ENCODE assay signal across 14 cellular contexts in genomic region chr1:32757213-32757895, GRCh38. TPM values are rescaled to one million over a fixed set of nuclear protein-coding genes. Genes with fewer than 3 reads are reported as not detected.
DNase-seq lines count a peak whose midpoint lies in the region; ATAC-seq and TF ChIP-seq lines count a peak whose summit lies in the region.
"Had no signal": no experiment of that assay in that cellular context is flagged by ENCODE, and none has a peak within 500 bp of the region (broad histone marks: within the 10 kb centered on the region; RNA-seq: fewer than 3 reads in every experiment).

No MANE protein-coding gene starts in this region.

- no peaks in the 10 kb centered on the region for H3K36me3 Mint-ChIP-seq in CD8-positive, alpha-beta memory T cell
- no peaks in the 10 kb centered on the region for H3K36me3 Mint-ChIP-seq in activated T-helper 17 cell treated with anti-CD3 and anti-CD28 coated beads, Interleukin-2, amount 50 U/mL, for 72 hours (ENCODE audit: low read depth)
- no peaks in the 10 kb centered on the region for H3K36me3 Mint-ChIP-seq in activated T-helper 1 cell treated with anti-CD3 and anti-CD28 coated beads, Interleukin-12 subunit alpha, Interleukin-12 subunit beta, Interleukin-2, Interleukin-4 antibody, amounts not matched to agents 30 ng/mL and 10 ng/mL and 1 ng/mL, durations not matched to agents 14 hours and 24 hours and 36 hours (ENCODE audit: low read depth)

- no peak overlapping the region for H3K4me3 Mint-ChIP-seq in CD8-positive, alpha-beta memory T cell
- no peak overlapping the region for H3K4me3 Mint-ChIP-seq in activated T-helper 17 cell treated with anti-CD3 and anti-CD28 coated beads, Interleukin-2, amount 50 U/mL, for 72 hours
- no peak overlapping the region for H3K4me3 Mint-ChIP-seq in activated T-helper 1 cell treated with anti-CD3 and anti-CD28 coated beads, Interleukin-12 subunit alpha, Interleukin-12 subunit beta, Interleukin-2, Interleukin-4 antibody, amounts not matched to agents 30 ng/mL and 10 ng/mL and 1 ng/mL, durations not matched to agents 14 hours and 24 hours and 36 hours

- no peak overlapping the region for H3K9ac ChIP-seq in parathyroid adenoma

- peaks cover 36% of the 10 kb centered on the region for H3K4me1 ChIP-seq in CD8-positive, alpha-beta memory T cell (ENCODE audit: insufficient read depth, low read length)
- H3K4me1 ChIP-seq in parathyroid adenoma (peaks cover 34% of the 10 kb centered on the region), heart left ventricle (peaks cover 3 to 42% (median 16%) of the 10 kb centered on the region in 12 donors)

- TF ChIP-seq POLR2A in heart left ventricle (IDR thresholded peaks at IDR 0.05) = no peak

- ATAC-seq in activated T-helper 17 cell treated with anti-CD3 and anti-CD28 coated beads, Interleukin-2, amount 50 U/mL, for 72 hours (replicated peaks) = no peak
- ATAC-seq in heart left ventricle = no peak

- POLR2A ChIA-PET in CD8-positive, alpha-beta memory T cell (lab: Charles Lee) = no interaction called here

- peaks cover 2% of the 10 kb centered on the region for H3K79me2 ChIP-seq in parathyroid adenoma

- no peak for TF ChIP-seq CTCF in epithelial cell of esophagus (IDR thresholded peaks at IDR 0.05; ENCODE audit: insufficient read depth, low read depth, low read length, missing control alignments)
- no peak for TF ChIP-seq CTCF in parathyroid adenoma (IDR thresholded peaks at IDR 0.05)
- no peak for TF ChIP-seq CTCF in heart left ventricle (IDR thresholded peaks at IDR 0.05)

- peak overlapping the region; percentile 59 for H3K27ac ChIP-seq in CD8-positive, alpha-beta memory T cell (ENCODE audit: low read depth, low read length)
- H3K27ac ChIP-seq in parathyroid adenoma (peak overlapping the region; percentile 86), heart left ventricle (no peak overlapping the region)

- no peaks in the 10 kb centered on the region for H3K9me3 Mint-ChIP-seq in CD8-positive, alpha-beta memory T cell
- no peaks in the 10 kb centered on the region for H3K9me3 Mint-ChIP-seq in activated T-helper 17 cell treated with anti-CD3 and anti-CD28 coated beads, Interleukin-2, amount 50 U/mL, for 72 hours
- no peaks in the 10 kb centered on the region for H3K9me3 Mint-ChIP-seq in activated T-helper 1 cell treated with anti-CD3 and anti-CD28 coated beads, Interleukin-12 subunit alpha, Interleukin-12 subunit beta, Interleukin-2, Interleukin-4 antibody, amounts not matched to agents 30 ng/mL and 10 ng/mL and 1 ng/mL, durations not matched to agents 14 hours and 24 hours and 36 hours

- H2AFZ ChIP-seq in parathyroid adenoma = no peak overlapping the region

- DNase-seq in CD8-positive, alpha-beta memory T cell = no peak
- peak; percentile 12 for DNase-seq in OCI-M2 (lab: John Stamatoyannopoulos, UW; ENCODE audit: unreplicated experiment)
- DNase-seq in epithelial cell of esophagus (ENCODE audit: low read depth) = no peak
- DNase-seq in NCI-H1417 (lab: John Stamatoyannopoulos, UW) = no peak
- DNase-seq in heart left ventricle = no peak
- no peak for DNase-seq in activated T-helper 1 cell treated with anti-CD3 and anti-CD28 coated beads, Interleukin-12 subunit alpha, Interleukin-12 subunit beta, Interleukin-2, Interleukin-4 antibody, amounts not matched to agents 30 ng/mL and 10 ng/mL and 1 ng/mL, durations not matched to agents 14 hours and 24 hours and 36 hours (ENCODE audit: low spot score)
- DNase-seq: activated naive CD4-positive, alpha-beta T cell; caudate nucleus; hippocampal formation; NCI-H1092 treated with DMSO at 0.1 percent for 48 hours; NCI-H446 had no signal

- H3K9me3 ChIP-seq in CD8-positive, alpha-beta memory T cell (ENCODE audit: low read length) = no peaks in the 10 kb centered on the region
- H3K9me3 ChIP-seq in parathyroid adenoma (ENCODE audit: control insufficient read depth, low read length) (no peaks in the 10 kb centered on the region), heart left ventricle (no peaks in the 10 kb centered on the region)

- H3K4me2 ChIP-seq in parathyroid adenoma (ENCODE audit: low read length) = no peak overlapping the region

- no peaks in the 10 kb centered on the region for H3K27me3 Mint-ChIP-seq in CD8-positive, alpha-beta memory T cell
- peaks cover 4% of the 10 kb centered on the region for H3K27me3 Mint-ChIP-seq in activated T-helper 17 cell treated with anti-CD3 and anti-CD28 coated beads, Interleukin-2, amount 50 U/mL, for 72 hours
- peaks cover 39% of the 10 kb centered on the region for H3K27me3 Mint-ChIP-seq in activated T-helper 1 cell treated with anti-CD3 and anti-CD28 coated beads, Interleukin-12 subunit alpha, Interleukin-12 subunit beta, Interleukin-2, Interleukin-4 antibody, amounts not matched to agents 30 ng/mL and 10 ng/mL and 1 ng/mL, durations not matched to agents 14 hours and 24 hours and 36 hours (ENCODE audit: insufficient read depth)

- no peak overlapping the region for H3K4me3 ChIP-seq in CD8-positive, alpha-beta memory T cell (ENCODE audit: low read length)
- H3K4me3 ChIP-seq in epithelial cell of esophagus (ENCODE audit: low read length) = peak overlapping the region; percentile 10
- H3K4me3 ChIP-seq in parathyroid adenoma (ENCODE audit: low read depth, low read length) = no peak overlapping the region
- no peak overlapping the region for H3K4me3 ChIP-seq in heart left ventricle

- H3K27ac Mint-ChIP-seq in CD8-positive, alpha-beta memory T cell = peak overlapping the region in 4 of 8 donors; percentile 3 to 77 (median 16)
- no peak overlapping the region for H3K27ac Mint-ChIP-seq in activated T-helper 17 cell treated with anti-CD3 and anti-CD28 coated beads, Interleukin-2, amount 50 U/mL, for 72 hours
- no peak overlapping the region for H3K27ac Mint-ChIP-seq in activated T-helper 1 cell treated with anti-CD3 and anti-CD28 coated beads, Interleukin-12 subunit alpha, Interleukin-12 subunit beta, Interleukin-2, Interleukin-4 antibody, amounts not matched to agents 30 ng/mL and 10 ng/mL and 1 ng/mL, durations not matched to agents 14 hours and 24 hours and 36 hours

- H3K27me3 ChIP-seq in CD8-positive, alpha-beta memory T cell (ENCODE audit: insufficient read depth, low read length, poor library complexity, severe bottlenecking) = no peaks in the 10 kb centered on the region
- H3K27me3 ChIP-seq in parathyroid adenoma (ENCODE audit: control insufficient read depth, insufficient read depth, low read length) (no peaks in the 10 kb centered on the region), heart left ventricle (peaks cover 0 to 4% (median 0%) of the 10 kb centered on the region in 9 donors)

- 74 to 83% (median 76%) methylated on average over 4 of the region's 4 CpGs for WGBS in heart left ventricle, 4 donors

- CTCF ChIA-PET in CD8-positive, alpha-beta memory T cell (lab: Charles Lee) = interaction anchor here (1.9 to 2.0 kb wide), 2 partner anchors 45 kb away, joined by 5 to 7 read pairs; no protein-coding TSS in a partner anchor

- intact Hi-C loops in heart left ventricle (cut with DNase I) = no loop called here
- intact Hi-C loops in activated T-helper 1 cell treated with anti-CD3 and anti-CD28 coated beads, Interleukin-12 subunit alpha, Interleukin-12 subunit beta, Interleukin-2, Interleukin-4 antibody, amounts not matched to agents 30 ng/mL and 10 ng/mL and 1 ng/mL, durations not matched to agents 14 hours and 24 hours and 36 hours (cut with micrococcal nuclease) = no loop called here

- no peaks in the 10 kb centered on the region for H3K36me3 ChIP-seq in CD8-positive, alpha-beta memory T cell (ENCODE audit: insufficient read depth, low read length)
- H3K36me3 ChIP-seq in parathyroid adenoma (ENCODE audit: control insufficient read depth, insufficient read depth, low read length) (no peaks in the 10 kb centered on the region), heart left ventricle (no peaks in the 10 kb centered on the region)

- peaks cover 17 to 41% (median 18%) of the 10 kb centered on the region in 3 donors for H3K4me1 Mint-ChIP-seq in CD8-positive, alpha-beta memory T cell
- peaks cover 19% of the 10 kb centered on the region for H3K4me1 Mint-ChIP-seq in activated T-helper 17 cell treated with anti-CD3 and anti-CD28 coated beads, Interleukin-2, amount 50 U/mL, for 72 hours
- peaks cover 13% of the 10 kb centered on the region for H3K4me1 Mint-ChIP-seq in activated T-helper 1 cell treated with anti-CD3 and anti-CD28 coated beads, Interleukin-12 subunit alpha, Interleukin-12 subunit beta, Interleukin-2, Interleukin-4 antibody, amounts not matched to agents 30 ng/mL and 10 ng/mL and 1 ng/mL, durations not matched to agents 14 hours and 24 hours and 36 hours (ENCODE audit: low read depth)

RNA-seq across cellular contexts. Expression of gene SYNC, which starts 54.8 kb away (rescaled TPM):
- total RNA-seq in CD8-positive, alpha-beta memory T cell = not detected
- not detected for polyA plus RNA-seq in CD8-positive, alpha-beta memory T cell
- total RNA-seq in activated T-helper 17 cell treated with anti-CD3 and anti-CD28 coated beads, Interleukin-2, amount 50 U/mL, for 72 hours = not detected
- total RNA-seq in heart left ventricle = 10 to 100 TPM; 10.2 to 22.3 (median 14.3) TPM
- polyA plus RNA-seq in heart left ventricle = 1 to 10 TPM; 2.7 to 8.3 TPM
- 0.05 TPM in 1 of 2 replicates, not detected in the other for total RNA-seq in activated T-helper 1 cell treated with anti-CD3 and anti-CD28 coated beads, Interleukin-12 subunit alpha, Interleukin-12 subunit beta, Interleukin-2, Interleukin-4 antibody, amounts not matched to agents 30 ng/mL and 10 ng/mL and 1 ng/mL, durations not matched to agents 14 hours and 24 hours and 36 hours
- total RNA-seq: activated CD8-positive, alpha-beta memory T cell treated with anti-CD3 and anti-CD28 coated beads for 36 hours had no signal

RNA-seq across cellular contexts. Expression of gene YARS1, which starts 59.8 kb away (rescaled TPM):
- total RNA-seq in CD8-positive, alpha-beta memory T cell = 100 to 1,000 TPM; 205 to 219 TPM
- polyA plus RNA-seq in CD8-positive, alpha-beta memory T cell = 131 TPM
- total RNA-seq in activated T-helper 17 cell treated with anti-CD3 and anti-CD28 coated beads, Interleukin-2, amount 50 U/mL, for 72 hours = 100 to 1,000 TPM; 101 to 176 TPM
- 10 to 100 TPM; 20.2 to 58.1 (median 34.8) TPM for total RNA-seq in heart left ventricle
- 10 to 100 TPM; 18.6 to 61.3 TPM for polyA plus RNA-seq in heart left ventricle
- total RNA-seq in activated T-helper 1 cell treated with anti-CD3 and anti-CD28 coated beads, Interleukin-12 subunit alpha, Interleukin-12 subunit beta, Interleukin-2, Interleukin-4 antibody, amounts not matched to agents 30 ng/mL and 10 ng/mL and 1 ng/mL, durations not matched to agents 14 hours and 24 hours and 36 hours = 205 and 225 TPM in 2 replicates

Comparison
In these comparisons a context has a peak if more than half of its experiments do, and no peak if none do; other contexts are left out.
1. H3K27ac ChIP-seq: peak in CD8-positive, alpha-beta memory T cell (single experiment) and parathyroid adenoma (single experiment); none in heart left ventricle (0 of 12).
2. RNA of gene SYNC, which starts 54.8 kb away (total RNA-seq): 10.2 to 22.3 TPM in heart left ventricle; not detected in activated T-helper 17 cell treated with anti-CD3 and anti-CD28 coated beads, Interleukin-2, amount 50 U/mL, for 72 hours, 0.05 TPM in activated T-helper 1 cell treated with anti-CD3 and anti-CD28 coated beads, Interleukin-12 subunit alpha, Interleukin-12 subunit beta, Interleukin-2, Interleukin-4 antibody, amounts not matched to agents 30 ng/mL and 10 ng/mL and 1 ng/mL, durations not matched to agents 14 hours and 24 hours and 36 hours and not detected in CD8-positive, alpha-beta memory T cell; every median in the first group is over 10 times any median in the second.